ENCODE assay signal across 1 cellular context in the genomic region with DNA sequence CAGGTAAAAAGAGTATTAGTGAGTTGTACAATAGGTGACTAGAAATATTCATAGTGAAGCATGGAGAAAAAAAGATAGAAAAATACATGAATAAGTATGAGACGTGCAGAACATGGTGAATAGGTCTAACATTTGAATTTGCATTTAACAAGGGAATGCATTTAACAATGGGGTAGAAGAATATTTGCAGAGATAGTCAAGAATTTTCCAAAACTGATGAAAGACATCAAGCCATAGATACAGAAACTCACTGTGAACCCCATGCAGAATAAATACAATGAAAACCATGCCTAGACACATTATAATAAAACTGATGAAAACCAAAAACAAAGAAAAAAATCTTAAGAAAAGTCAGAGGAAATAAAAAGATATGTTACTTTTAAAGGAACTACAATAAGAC.
"Had no signal": no experiment of that assay in that cellular context is flagged by ENCODE, and none has a peak within 500 bp of the region (broad histone marks: within the 10 kb centered on the region; RNA-seq: fewer than 3 reads in every experiment).

No MANE protein-coding gene starts in this region.

- H3K4me3 ChIP-seq: MG63 had no signal

- H3K9me3 ChIP-seq: MG63 had no signal

- H3K36me3 ChIP-seq: MG63 had no signal
